11 cellular contexts compared by ENCODE assay signal in the genomic region with DNA sequence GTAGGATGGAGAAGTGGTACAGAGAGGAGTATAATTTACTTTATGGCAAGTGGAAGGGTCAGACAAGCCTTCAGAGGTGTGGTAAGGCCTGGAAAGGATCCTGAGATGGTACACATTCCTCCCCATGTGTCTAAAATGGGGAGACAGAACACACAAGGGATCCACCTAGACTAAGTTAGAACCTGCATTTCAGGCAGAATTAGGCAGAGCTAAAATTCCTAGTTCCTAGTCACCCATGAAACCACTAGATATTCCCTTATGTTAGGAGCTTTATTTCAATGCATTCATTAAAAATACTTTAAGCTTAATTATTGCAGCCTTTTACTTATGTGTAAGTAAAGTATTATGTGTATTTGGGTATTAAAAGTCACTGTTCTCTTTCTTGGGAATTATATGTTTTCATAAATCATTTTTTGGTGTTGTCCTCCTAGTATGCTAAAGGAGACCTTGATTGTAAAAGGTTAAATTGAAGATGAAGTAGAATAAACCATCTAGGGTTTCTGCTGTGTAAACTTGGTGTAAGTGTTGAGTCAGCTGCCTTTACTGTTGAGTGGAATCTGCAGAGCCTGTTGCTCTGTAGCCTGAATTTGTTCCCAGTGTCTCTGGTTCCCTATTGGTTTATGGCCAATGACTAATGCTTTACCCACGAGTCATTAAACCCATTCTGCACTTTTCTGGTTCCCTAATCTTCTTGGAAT.
A peak's percentile ranks its signal among the peaks of the same experiment; 100 is the strongest.
DNase-seq lines count a peak whose midpoint lies in the region; ATAC-seq and TF ChIP-seq lines count a peak whose summit lies in the region.
"Had no signal": no experiment of that assay in that cellular context is flagged by ENCODE, and none has a peak within 500 bp of the region (broad histone marks: within the 10 kb centered on the region; RNA-seq: fewer than 3 reads in every experiment).

No MANE protein-coding gene starts in this region.

- intact Hi-C loops in left lung (cut with DNase I) (no loop called here), right lobe of liver (cut with DNase I) (no loop called here)

- TF ChIP-seq POLR2A in right lobe of liver (IDR thresholded peaks at IDR 0.05): no peak

- H3K27ac ChIP-seq in brain microvascular endothelial cell (peak overlapping the region; percentile 80), left lung (no peak overlapping the region), right lobe of liver (no peak overlapping the region)

- TF ChIP-seq CTCF in AG09309 (IDR thresholded peaks at IDR 0.05; ENCODE audit: control insufficient read depth, insufficient read depth, low read depth, low read length, missing control alignments): no peak
- no peak for TF ChIP-seq CTCF in brain microvascular endothelial cell (IDR thresholded peaks at IDR 0.05; ENCODE audit: low read depth, low read length, missing control alignments)
- no peak for TF ChIP-seq CTCF in left lung (IDR thresholded peaks at IDR 0.05)
- TF ChIP-seq CTCF in right lobe of liver (IDR thresholded peaks at IDR 0.05): no peak

- DNase-seq in AG09309 (ENCODE audit: low read depth) (peak; percentile 98), HT1080 (ENCODE audit: low read depth) (peak; percentile 95), brain microvascular endothelial cell (peak; percentile 98), left lung (no peak), right lobe of liver (no peak), activated gamma-delta T cell (lab: John Stamatoyannopoulos, UW) (no peak)
- DNase-seq: activated CD8-positive, alpha-beta memory T cell treated with anti-CD3 and anti-CD28 coated beads, Interleukin-2, amount 50 U/mL, for 4 hours; NCI-H187 had no signal

- ATAC-seq in left lung (peak; percentile 92), HG03097 (IDR thresholded peaks at IDR 0.05; ENCODE audit: low FRiP score, unreplicated experiment) (no peak), HG03520 (IDR thresholded peaks at IDR 0.05; ENCODE audit: unreplicated experiment) (no peak), right lobe of liver (no peak)

- no peaks in the 10 kb centered on the region for H3K36me3 ChIP-seq in brain microvascular endothelial cell (replicated peaks)
- no peaks in the 10 kb centered on the region for H3K36me3 ChIP-seq in left lung
- no peaks in the 10 kb centered on the region for H3K36me3 ChIP-seq in right lobe of liver

- no peaks in the 10 kb centered on the region for H3K9me3 ChIP-seq in left lung
- no peaks in the 10 kb centered on the region for H3K9me3 ChIP-seq in right lobe of liver
- H3K9me3 ChIP-seq: Caco-2 had no signal

- H3K4me1 ChIP-seq in left lung: no peaks in the 10 kb centered on the region
- no peaks in the 10 kb centered on the region for H3K4me1 ChIP-seq in right lobe of liver
- H3K4me1 ChIP-seq: Caco-2 had no signal

- in situ Hi-C loops in brain microvascular endothelial cell (cut with HindIII; ENCODE audit: low pct_ligation_motif_present, low sequenced_read_pairs): no loop called here

- no peaks in the 10 kb centered on the region for H3K27me3 ChIP-seq in brain microvascular endothelial cell (replicated peaks)
- H3K27me3 ChIP-seq in left lung: no peaks in the 10 kb centered on the region
- no peaks in the 10 kb centered on the region for H3K27me3 ChIP-seq in right lobe of liver

- no peak overlapping the region for H3K4me3 ChIP-seq in AG09309 (ENCODE audit: control insufficient read depth, low read depth, low read length)
- H3K4me3 ChIP-seq in brain microvascular endothelial cell (ENCODE audit: low read depth, low read length): no peak overlapping the region
- H3K4me3 ChIP-seq in left lung: no peak overlapping the region
- no peak overlapping the region for H3K4me3 ChIP-seq in right lobe of liver

- WGBS in right lobe of liver (ENCODE audit: insufficient coverage, low coverage, low lambda C conversion rate, missing lambda C conversion rate): 14% methylated on average over 1 of the region's 1 CpG

Comparison
In these comparisons a context has a peak if more than half of its experiments do, and no peak if none do; other contexts are left out.
1. DNase-seq: peak in AG09309 (single experiment), HT1080 (single experiment) and brain microvascular endothelial cell (single experiment); none in left lung (0 of 2), right lobe of liver (0 of 3) and activated gamma-delta T cell (single experiment).